24 cellular contexts compared by ENCODE assay signal in the genomic region with DNA sequence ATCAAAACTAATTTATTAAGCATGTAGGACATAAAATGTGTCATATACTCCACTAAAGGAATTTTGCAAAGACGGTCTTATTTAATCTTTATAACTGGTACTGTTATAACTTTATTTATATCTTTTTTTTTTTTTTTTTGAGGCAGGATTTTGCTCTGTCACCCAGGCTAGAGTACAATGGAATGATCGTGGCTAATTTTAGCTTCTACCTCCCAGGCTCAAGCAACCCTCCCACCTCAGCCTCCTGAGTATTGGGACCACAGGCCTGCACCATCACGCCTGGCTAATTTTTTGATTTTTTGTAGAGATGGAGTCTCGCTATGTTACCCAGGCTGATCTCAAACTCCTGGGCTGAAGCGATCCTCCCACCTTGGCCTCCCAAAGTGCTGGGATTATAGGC. TPM values are rescaled to one million over a fixed set of nuclear protein-coding genes. Genes with fewer than 3 reads are reported as not detected.
DNase-seq lines count a peak whose midpoint lies in the region; ATAC-seq, FAIRE-seq and TF ChIP-seq lines count a peak whose summit lies in the region.
"Had no signal": no experiment of that assay in that cellular context is flagged by ENCODE, and none has a peak within 500 bp of the region (broad histone marks: within the 10 kb centered on the region; RNA-seq: fewer than 3 reads in every experiment).

No MANE protein-coding gene starts in this region.

- H3K4me1 ChIP-seq in BLaER1 (peaks cover 9% of the 10 kb centered on the region), uterus (peaks cover 0 to 15% of the 10 kb centered on the region in 2 donors)
- H3K4me1 ChIP-seq: BE2C, Caco-2 had no signal

- H3K4me2 ChIP-seq in BLaER1: peak overlapping the region; percentile 43

- no peaks in the 10 kb centered on the region for H3K36me3 ChIP-seq in BLaER1
- no peaks in the 10 kb centered on the region for H3K36me3 ChIP-seq in uterus
- H3K36me3 ChIP-seq: BE2C had no signal

- TF ChIP-seq POLR2A in GM12891 (IDR thresholded peaks at IDR 0.05; ENCODE audit: low read depth, low read length): no peak
- TF ChIP-seq POLR2A in uterus (IDR thresholded peaks at IDR 0.05): no peak

- ATAC-seq in Right ventricle myocardium superior (ENCODE audit: poor library complexity): peak; percentile 72
- no peak for ATAC-seq in left cardiac atrium
- ATAC-seq in HG02870 (IDR thresholded peaks at IDR 0.05; ENCODE audit: unreplicated experiment): no peak
- ATAC-seq in HG03442 (IDR thresholded peaks at IDR 0.05; ENCODE audit: unreplicated experiment): no peak
- ATAC-seq: A549; CD8-positive, alpha-beta T cell had no signal

- FAIRE-seq in GM12891 (lab: Jason Lieb, UNC): peak; percentile 33
- FAIRE-seq: A549, G401.6, GM19239, H1 had no signal

- H3K4me3 ChIP-seq in BLaER1 (no peak overlapping the region), uterus (no peak overlapping the region)
- H3K4me3 ChIP-seq: A549, GM23248 had no signal

- no peak overlapping the region for H3K27ac ChIP-seq in BLaER1
- H3K27ac ChIP-seq in uterus: peak overlapping the region; percentile 86 to 89
- H3K27ac ChIP-seq: A549, C4-2B, GM23248 had no signal

- TF ChIP-seq CTCF in uterus (IDR thresholded peaks at IDR 0.05): no peak

- H3K9me3 ChIP-seq in BLaER1: no peaks in the 10 kb centered on the region
- H3K9me3 ChIP-seq in uterus: no peaks in the 10 kb centered on the region
- H3K9me3 ChIP-seq: A549, BE2C, Caco-2 had no signal

- H3K27me3 ChIP-seq in BLaER1 (no peaks in the 10 kb centered on the region), uterus (no peaks in the 10 kb centered on the region)
- H3K27me3 ChIP-seq: BE2C had no signal

- DNase-seq in Right ventricle myocardium superior: no peak
- no peak for DNase-seq in left cardiac atrium
- no peak for DNase-seq in GM12891 (ENCODE audit: insufficient read length, low spot score)
- DNase-seq in uterus: no peak
- DNase-seq: 8988T; ACHN; AML-193; BE2C; Caco-2; CD4-positive, CD25-positive, alpha-beta regulatory T cell; CD8-positive, alpha-beta T cell; DMS153; DND-41; GM23248; H7; HCEC 1CT had no signal

- intact Hi-C loops in Right ventricle myocardium superior (cut with DNase I): no loop called here
- intact Hi-C loops in left cardiac atrium (cut with DNase I): no loop called here
- intact Hi-C loops in uterus (cut with DNase I; ENCODE audit: low total_unique reads): no loop called here

- H4K20me1 ChIP-seq in BLaER1: no peaks in the 10 kb centered on the region

- no peak overlapping the region for H3K9ac ChIP-seq in BLaER1
- H3K9ac ChIP-seq: GM23248 had no signal

TF ChIP-seq in GM12891, 5 proteins besides CTCF, POLR2A, EP300 and RAD21:
- TF ChIP-seq POU2F2 (IDR thresholded peaks at IDR 0.05; ENCODE audit: low read depth, low read length) (no peak), TAF1 (IDR thresholded peaks at IDR 0.05; ENCODE audit: low read depth, low read length) (no peak), PAX5 (IDR thresholded peaks at IDR 0.05; ENCODE audit: insufficient read depth, low read length, severe bottlenecking) (no peak), POLR2AphosphoS5 (IDR thresholded peaks at IDR 0.05; ENCODE audit: low read depth, low read length) (no peak), SPI1 (IDR thresholded peaks at IDR 0.05; ENCODE audit: low read depth, low read length) (no peak)
TF ChIP-seq in GM12891: peak in this region for 0.

RNA-seq across cellular contexts. Expression of gene PCF11, which starts 31.4 kb away (rescaled TPM):
- total RNA-seq in Right ventricle myocardium superior (25.3 TPM), left cardiac atrium (10 to 100 TPM; 30.9 to 36.1 TPM), uterus (100 to 1,000 TPM in 3 of 4 donors, 10 to 100 TPM in 1; 80.7 to 191 (median 122) TPM)
- 43.3 TPM for polyA plus RNA-seq in GM12891 (2012; ENCODE audit: low read depth, missing spikeins)

RNA-seq across cellular contexts. Expression of gene RAB30, which starts 53.9 kb away (rescaled TPM):
- total RNA-seq in Right ventricle myocardium superior (24.2 TPM), left cardiac atrium (10 to 100 TPM; 17.0 to 24.2 TPM), uterus (100 to 1,000 TPM in 1 of 4 donors, 10 to 100 TPM in 3; 12.4 to 113 (median 48.4) TPM)
- polyA plus RNA-seq in GM12891 (2012; ENCODE audit: low read depth, missing spikeins): 17.7 TPM
